12 cellular contexts compared by ENCODE assay signal in the genomic region with DNA sequence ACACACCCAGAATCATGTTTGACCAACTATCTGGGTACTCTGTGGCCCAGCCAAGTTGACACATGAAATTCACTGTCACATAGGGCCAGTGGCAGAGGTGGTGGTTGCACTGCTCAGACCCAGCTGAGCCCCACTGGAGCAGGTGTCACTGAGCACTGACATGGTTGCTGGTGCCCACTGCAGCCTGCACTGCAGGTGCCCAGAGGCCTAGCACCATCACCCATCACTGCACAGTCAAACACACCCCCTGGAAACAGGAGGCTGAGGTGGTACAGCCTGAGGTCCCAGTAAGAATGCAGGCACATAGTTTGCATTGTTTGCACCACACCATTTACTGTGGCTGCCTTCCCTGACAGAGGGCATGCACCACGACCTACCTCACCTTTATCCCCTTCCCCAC.
DNase-seq lines count a peak whose midpoint lies in the region; ATAC-seq, FAIRE-seq and TF ChIP-seq lines count a peak whose summit lies in the region.
"Had no signal": no experiment of that assay in that cellular context is flagged by ENCODE, and none has a peak within 500 bp of the region (broad histone marks: within the 10 kb centered on the region; RNA-seq: fewer than 3 reads in every experiment).

No MANE protein-coding gene starts in this region.

- H3K79me2 ChIP-seq in DND-41 (ENCODE audit: insufficient read depth, low read length) (no peaks in the 10 kb centered on the region), H1 (ENCODE audit: control insufficient read depth in 1 of 2, insufficient read depth in 2 of 2, low read length in 2 of 2) (no peaks in the 10 kb centered on the region)

- no peaks in the 10 kb centered on the region for H3K27me3 ChIP-seq in DND-41 (ENCODE audit: insufficient read depth, low read length, poor library complexity)
- no peaks in the 10 kb centered on the region for H3K27me3 ChIP-seq in H1 (replicated peaks in 1 of 4; ENCODE audit: control insufficient read depth in 3 of 4, extremely low read depth in 1 of 4, insufficient read depth in 3 of 4, low read length in 3 of 4)
- H3K27me3 ChIP-seq in A673 (replicated peaks; ENCODE audit: insufficient read depth, low read depth, low read length, poor library complexity), result no peaks in the 10 kb centered on the region

- POLR2A ChIA-PET in H1 (lab: Charles Lee; ENCODE audit: partially characterized antibody), result no interaction called here
- POLR2A ChIA-PET in A673 (lab: Charles Lee; ENCODE audit: low non-redundant PET), result no interaction called here

- H3K23me2 ChIP-seq in H1 (ENCODE audit: low read depth, low read length), result no peaks in the 10 kb centered on the region

- no peak overlapping the region for H3K56ac ChIP-seq in H1 (replicated peaks; ENCODE audit: insufficient read length, low read depth, low read length)

- H3K4me1 ChIP-seq in DND-41 (ENCODE audit: insufficient read depth, low read length) (peaks cover 62% of the 10 kb centered on the region), H1 (replicated peaks in 1 of 4; ENCODE audit: control insufficient read depth in 3 of 4, insufficient read depth in 4 of 4, low read length in 3 of 4) (peaks cover 0 to 7% (median 3%) of the 10 kb centered on the region in 4 experiments; a peak in 3 of 7 replicates), A673 (ENCODE audit: insufficient read depth, low read length, poor library complexity, severe bottlenecking) (no peaks in the 10 kb centered on the region)
- H3K4me1 ChIP-seq: A549 had no signal

- TF ChIP-seq CTCF in DND-41 (IDR thresholded peaks at IDR 0.05; ENCODE audit: borderline replicate concordance, extremely low read depth, low read length, poor library complexity, severe bottlenecking) (no peak), H1 (IDR thresholded peaks at IDR 0.05; ENCODE audit: control extremely low read depth in 1 of 3, insufficient read depth in 1 of 3, low read depth in 1 of 3, low read length in 3 of 3) (no peak), A673 (conservative IDR thresholded peaks at IDR 0.05; ENCODE audit: low read depth, low read length) (no peak)

- H2BK15ac ChIP-seq in H1 (ENCODE audit: low read length), result no peak overlapping the region

- no peak overlapping the region for H2AK5ac ChIP-seq in H1 (ENCODE audit: low read depth, low read length)

- no peak overlapping the region for H2BK120ac ChIP-seq in H1 (replicated peaks; ENCODE audit: low read depth, low read length)

- H3K27ac ChIP-seq in DND-41 (ENCODE audit: low read length) (peak overlapping the region; percentile 93), H1 (ENCODE audit: low read depth, low read length) (no peak overlapping the region), A673 (ENCODE audit: low read depth, low read length, poor library complexity, severe bottlenecking) (no peak overlapping the region)
- H3K27ac ChIP-seq: A549, KMS-11 had no signal

- H3K14ac ChIP-seq in H1 (ENCODE audit: insufficient read length), result no peak overlapping the region

- H4K91ac ChIP-seq in H1 (replicated peaks; ENCODE audit: insufficient read length, low read length), result no peak overlapping the region

- H3K9me3 ChIP-seq in DND-41 (ENCODE audit: insufficient read depth, low read length, severe bottlenecking) (no peaks in the 10 kb centered on the region), H1 (ENCODE audit: insufficient read depth in 2 of 2, low read depth in 1 of 2, low read length in 1 of 2) (no peaks in the 10 kb centered on the region), A673 (ENCODE audit: low read depth, low read length, poor library complexity, severe bottlenecking) (no peaks in the 10 kb centered on the region)
- H3K9me3 ChIP-seq: A549 had no signal

- ATAC-seq in DND-41 (ENCODE audit: insufficient read depth, low read depth), result peak; percentile 59
- ATAC-seq in GM18505 (IDR thresholded peaks at IDR 0.05; ENCODE audit: unreplicated experiment), result peak; percentile 30
- ATAC-seq: A549 had no signal

- H3K79me1 ChIP-seq in H1 (ENCODE audit: low read depth, low read length), result no peaks in the 10 kb centered on the region

- no peak overlapping the region for H4K8ac ChIP-seq in H1 (ENCODE audit: extremely low read depth, insufficient read depth, low read length)

- no peaks in the 10 kb centered on the region for H4K20me1 ChIP-seq in DND-41 (ENCODE audit: insufficient read depth, low read length)
- H4K20me1 ChIP-seq in H1 (replicated peaks in 1 of 2; ENCODE audit: control insufficient read depth in 1 of 2, insufficient read depth in 2 of 2, low read length in 2 of 2), result peaks cover 0 to 2% of the 10 kb centered on the region in 2 experiments

- TF ChIP-seq RAD21 in H1 (IDR thresholded peaks at IDR 0.05 in 1 of 2, conservative IDR thresholded peaks at IDR 0.05 in 1 of 2; ENCODE audit: low read depth in 2 of 2, low read length in 2 of 2), result no peak

- no peak overlapping the region for H3K23ac ChIP-seq in H1 (ENCODE audit: insufficient read length)

- TF ChIP-seq POLR2A in GM18505 (IDR thresholded peaks at IDR 0.05; ENCODE audit: borderline replicate concordance, extremely low read depth, insufficient read depth, insufficient read length) (no peak), H1 (IDR thresholded peaks at IDR 0.05; ENCODE audit: control extremely low read depth in 1 of 2, low read depth in 2 of 2, low read length in 2 of 2) (no peak)

- no peak overlapping the region for H4K5ac ChIP-seq in H1 (ENCODE audit: insufficient read length, low read depth, low read length)

- no peaks in the 10 kb centered on the region for H3K36me3 ChIP-seq in DND-41 (ENCODE audit: insufficient read depth, low read length)
- H3K36me3 ChIP-seq in H1 (ENCODE audit: control insufficient read depth in 2 of 4, insufficient read depth in 4 of 4, low read length in 3 of 4), result no peaks in the 10 kb centered on the region; a peak in 1 of 8 replicates
- no peaks in the 10 kb centered on the region for H3K36me3 ChIP-seq in A673 (ENCODE audit: insufficient read depth, low read length, poor library complexity, severe bottlenecking)

- no peak overlapping the region for H2BK12ac ChIP-seq in H1 (ENCODE audit: low read depth, low read length)

- intact Hi-C loops in A673 (cut with micrococcal nuclease; ENCODE audit: unreplicated experiment), result no loop called here

- CTCF ChIA-PET in H1 (lab: Charles Lee; ENCODE audit: partially characterized antibody), result no interaction called here
- CTCF ChIA-PET in A673 (lab: Charles Lee), result no interaction called here

- no peak overlapping the region for H2BK5ac ChIP-seq in H1 (ENCODE audit: low read depth, low read length)

- peak overlapping the region; percentile 15; the same call in 1 of the 2 replicates for H2AFZ ChIP-seq in DND-41 (ENCODE audit: low read depth, low read length)
- H2AFZ ChIP-seq in H1 (ENCODE audit: low read length), result no peak overlapping the region

- H2BK20ac ChIP-seq in H1 (ENCODE audit: low read length), result no peak overlapping the region

- H3K4me2 ChIP-seq in DND-41 (ENCODE audit: insufficient read depth, low read length), result no peak overlapping the region; the same call in 1 of the 2 replicates
- H3K4me2 ChIP-seq in H1 (ENCODE audit: insufficient read depth in 1 of 2, low read depth in 2 of 2, low read length in 2 of 2), result no peak overlapping the region
- H3K4me2 ChIP-seq: A549, KMS-11 had no signal

- H3K18ac ChIP-seq in H1 (ENCODE audit: extremely low read depth, low read length), result no peak overlapping the region

- BruUV-seq in A673 (replicated peaks; lab: Mats Ljungman, UMichigan), result no TSS peak

- FAIRE-seq in H1 (lab: Jason Lieb, UNC), result no peak
- FAIRE-seq: A549, GM19239 had no signal

- DNase-seq in DND-41 (peak; percentile 64), H1 (ENCODE audit: low read depth in 1 of 2, low spot score in 2 of 2) (no peak), T-helper 2 cell (no peak), A673 (ENCODE audit: low spot score) (no peak), NCI-H2029 (lab: John Stamatoyannopoulos, UW) (no peak)
- DNase-seq: CD4-positive, CD25-positive, alpha-beta regulatory T cell; DMS53; HCEC 1CT had no signal

- H3K9ac ChIP-seq in DND-41 (ENCODE audit: low read depth, low read length) (peak overlapping the region; percentile 43), H1 (replicated peaks in 1 of 4; ENCODE audit: extremely low read depth in 1 of 4, low read depth in 3 of 4, low read length in 3 of 4) (no peak overlapping the region)
- H3K9ac ChIP-seq: KMS-11 had no signal

- 80% methylated on average over 1 of the region's 1 CpG; no CpG with 5 or more reads in 1 of the 2 experiments for WGBS in H1 (ENCODE audit: extremely low coverage in 1 of 2, insufficient coverage in 1 of 2, insufficient read length in 1 of 2, insufficient replicate concordance in 2 of 2, low coverage in 1 of 2, low lambda C conversion rate in 2 of 2, missing lambda C conversion rate in 1 of 2), 2 experiments

- H3K4me3 ChIP-seq in DND-41 (ENCODE audit: low read depth in 1 of 2, low read length in 2 of 2), result no peak overlapping the region
- no peak overlapping the region for H3K4me3 ChIP-seq in H1 (ENCODE audit: extremely low read depth in 1 of 4, insufficient read depth in 2 of 4, low read depth in 3 of 4, low read length in 4 of 4)
- no peak overlapping the region for H3K4me3 ChIP-seq in A673 (ENCODE audit: low read depth, low read length, poor library complexity, severe bottlenecking)
- H3K4me3 ChIP-seq: A549 had no signal

- no peak overlapping the region for H3K4ac ChIP-seq in H1 (replicated peaks; ENCODE audit: insufficient read length, low read depth, low read length)

- TF ChIP-seq EP300 in H1 (IDR thresholded peaks at IDR 0.05; ENCODE audit: borderline replicate concordance in 1 of 2, low read depth in 2 of 2, low read length in 2 of 2), result no peak

TF ChIP-seq in H1, 55 proteins besides CTCF, POLR2A, EP300 and RAD21:
- TF ChIP-seq TEAD4 (IDR thresholded peaks at IDR 0.05; ENCODE audit: low read depth, low read length) (0 out of 2 replicates have a peak, but pooled peaks have one; percentile 10), TCF12 (IDR thresholded peaks at IDR 0.05; ENCODE audit: low read depth, low read length) (no peak), MAX (IDR thresholded peaks at IDR 0.05) (no peak)
TF ChIP-seq in H1: peak in this region for 1.
